ENCODE assay signal across 22 cellular contexts in the genomic region with DNA sequence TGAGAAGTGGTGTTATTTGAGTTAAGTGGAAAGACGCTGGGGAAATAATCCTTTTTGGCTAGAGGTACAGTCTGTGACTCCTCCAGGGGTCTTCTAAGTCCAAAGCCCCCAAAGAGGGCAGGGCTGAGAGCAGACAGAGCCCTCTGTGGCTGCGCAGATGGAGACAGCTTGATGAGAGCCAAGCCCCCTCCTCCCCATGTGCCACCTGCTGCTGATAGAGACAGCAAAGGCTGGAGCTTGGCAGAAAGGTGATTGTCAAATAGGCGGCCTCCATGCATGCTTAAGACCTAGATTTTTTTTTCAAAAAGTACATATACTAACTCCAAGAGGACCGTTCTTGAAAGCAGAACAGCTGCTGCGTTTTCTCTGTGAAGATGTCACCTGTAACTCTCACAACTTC.
DNase-seq lines count a peak whose midpoint lies in the region; ATAC-seq and TF ChIP-seq lines count a peak whose summit lies in the region.
"Had no signal": no experiment of that assay in that cellular context is flagged by ENCODE, and none has a peak within 500 bp of the region (broad histone marks: within the 10 kb centered on the region; RNA-seq: fewer than 3 reads in every experiment).

No MANE protein-coding gene starts in this region.

- TF ChIP-seq CTCF in MCF 10A (IDR thresholded peaks at IDR 0.05; ENCODE audit: unreplicated experiment) (no peak), A673 (conservative IDR thresholded peaks at IDR 0.05; ENCODE audit: low read depth, low read length) (no peak)

- H3K27me3 Mint-ChIP-seq in MCF 10A (ENCODE audit: insufficient read depth, unreplicated experiment), result peaks cover 13% of the 10 kb centered on the region
- no peaks in the 10 kb centered on the region for H3K27me3 Mint-ChIP-seq in activated T-cell treated with anti-CD3 and anti-CD28 coated beads, Interleukin-2, amount 50 U/mL, for 4 hours (ENCODE audit: low read depth)
- peaks cover 5% of the 10 kb centered on the region for H3K27me3 Mint-ChIP-seq in activated T-helper 1 cell treated with anti-CD3 and anti-CD28 coated beads, Interleukin-12 subunit alpha, Interleukin-12 subunit beta, Interleukin-2, Interleukin-4 antibody, amounts not matched to agents 30 ng/mL and 10 ng/mL and 1 ng/mL, durations not matched to agents 14 hours and 24 hours and 36 hours (ENCODE audit: insufficient read depth)

- no peak overlapping the region for H3K4me3 Mint-ChIP-seq in MCF 10A (ENCODE audit: unreplicated experiment)
- H3K4me3 Mint-ChIP-seq in activated T-cell treated with anti-CD3 and anti-CD28 coated beads, Interleukin-2, amount 50 U/mL, for 4 hours, result no peak overlapping the region
- H3K4me3 Mint-ChIP-seq in activated T-helper 1 cell treated with anti-CD3 and anti-CD28 coated beads, Interleukin-12 subunit alpha, Interleukin-12 subunit beta, Interleukin-2, Interleukin-4 antibody, amounts not matched to agents 30 ng/mL and 10 ng/mL and 1 ng/mL, durations not matched to agents 14 hours and 24 hours and 36 hours, result no peak overlapping the region
- H3K4me3 Mint-ChIP-seq: B cell; CD4-positive, CD25-positive, alpha-beta regulatory T cell had no signal

- DNase-seq in NCI-H82 (lab: John Stamatoyannopoulos, UW), result peak; percentile 91
- no peak for DNase-seq in NCI-H82 treated with DMSO at 0.1 percent for 48 hours (lab: John Stamatoyannopoulos, UW; ENCODE audit: unreplicated experiment)
- DNase-seq in NCI-H345 (lab: John Stamatoyannopoulos, UW), result peak; percentile 12
- peak; percentile 44 for DNase-seq in cerebellum (ENCODE audit: low spot score)
- no peak for DNase-seq in MCF 10A (ENCODE audit: unreplicated experiment)
- DNase-seq in activated T-cell treated with anti-CD3 and anti-CD28 coated beads, Interleukin-2, amount 50 U/mL, for 4 hours, result no peak
- no peak for DNase-seq in A673 (ENCODE audit: low spot score)
- DNase-seq in activated T-helper 1 cell treated with anti-CD3 and anti-CD28 coated beads, Interleukin-12 subunit alpha, Interleukin-12 subunit beta, Interleukin-2, Interleukin-4 antibody, amounts not matched to agents 30 ng/mL and 10 ng/mL and 1 ng/mL, durations not matched to agents 14 hours and 24 hours and 36 hours (ENCODE audit: low spot score), result no peak
- DNase-seq: 8988T; Caco-2; CD4-positive, CD25-positive, alpha-beta regulatory T cell; NCI-H1436 treated with DMSO at 0.1 percent for 48 hours; NCI-H2081; NCI-H226; PC-3; RPMI8226; SHP77 treated with DMSO at 0.1 percent for 48 hours; SK-N-SH had no signal

- no peak for ATAC-seq in activated T-cell treated with anti-CD3 and anti-CD28 coated beads, Interleukin-2, amount 50 U/mL, for 4 hours
- ATAC-seq: GM12878, PC-3 had no signal

- peaks cover 13% of the 10 kb centered on the region for H3K4me1 Mint-ChIP-seq in MCF 10A (ENCODE audit: insufficient read depth, unreplicated experiment)
- no peaks in the 10 kb centered on the region for H3K4me1 Mint-ChIP-seq in activated T-cell treated with anti-CD3 and anti-CD28 coated beads, Interleukin-2, amount 50 U/mL, for 4 hours (ENCODE audit: low read depth)
- H3K4me1 Mint-ChIP-seq in activated T-helper 1 cell treated with anti-CD3 and anti-CD28 coated beads, Interleukin-12 subunit alpha, Interleukin-12 subunit beta, Interleukin-2, Interleukin-4 antibody, amounts not matched to agents 30 ng/mL and 10 ng/mL and 1 ng/mL, durations not matched to agents 14 hours and 24 hours and 36 hours (ENCODE audit: low read depth), result peaks cover 12% of the 10 kb centered on the region
- H3K4me1 Mint-ChIP-seq: B cell; CD4-positive, CD25-positive, alpha-beta regulatory T cell had no signal

- no peaks in the 10 kb centered on the region for H3K4me1 ChIP-seq in A673 (ENCODE audit: insufficient read depth, low read length, poor library complexity, severe bottlenecking)

- POLR2A ChIA-PET in MCF 10A (lab: Yijun Ruan, JAX), result no interaction called here
- POLR2A ChIA-PET in A673 (lab: Charles Lee; ENCODE audit: low non-redundant PET), result no interaction called here

- intact Hi-C loops in MCF 10A (cut with micrococcal nuclease) (no loop called here), A673 (cut with micrococcal nuclease; ENCODE audit: unreplicated experiment) (no loop called here)
- intact Hi-C loops in activated T-helper 1 cell treated with anti-CD3 and anti-CD28 coated beads, Interleukin-12 subunit alpha, Interleukin-12 subunit beta, Interleukin-2, Interleukin-4 antibody, amounts not matched to agents 30 ng/mL and 10 ng/mL and 1 ng/mL, durations not matched to agents 14 hours and 24 hours and 36 hours (cut with micrococcal nuclease), result no loop called here

- H3K36me3 Mint-ChIP-seq in MCF 10A (ENCODE audit: insufficient read depth, unreplicated experiment), result no peaks in the 10 kb centered on the region
- no peaks in the 10 kb centered on the region for H3K36me3 Mint-ChIP-seq in activated T-cell treated with anti-CD3 and anti-CD28 coated beads, Interleukin-2, amount 50 U/mL, for 4 hours (ENCODE audit: insufficient read depth)
- H3K36me3 Mint-ChIP-seq in activated T-helper 1 cell treated with anti-CD3 and anti-CD28 coated beads, Interleukin-12 subunit alpha, Interleukin-12 subunit beta, Interleukin-2, Interleukin-4 antibody, amounts not matched to agents 30 ng/mL and 10 ng/mL and 1 ng/mL, durations not matched to agents 14 hours and 24 hours and 36 hours (ENCODE audit: low read depth), result no peaks in the 10 kb centered on the region
- H3K36me3 Mint-ChIP-seq: CD4-positive, CD25-positive, alpha-beta regulatory T cell had no signal

- H3K9me3 Mint-ChIP-seq in MCF 10A (ENCODE audit: unreplicated experiment), result no peaks in the 10 kb centered on the region
- H3K9me3 Mint-ChIP-seq in activated T-cell treated with anti-CD3 and anti-CD28 coated beads, Interleukin-2, amount 50 U/mL, for 4 hours, result no peaks in the 10 kb centered on the region
- no peaks in the 10 kb centered on the region for H3K9me3 Mint-ChIP-seq in activated T-helper 1 cell treated with anti-CD3 and anti-CD28 coated beads, Interleukin-12 subunit alpha, Interleukin-12 subunit beta, Interleukin-2, Interleukin-4 antibody, amounts not matched to agents 30 ng/mL and 10 ng/mL and 1 ng/mL, durations not matched to agents 14 hours and 24 hours and 36 hours

- no peaks in the 10 kb centered on the region for H3K9me3 ChIP-seq in A673 (ENCODE audit: low read depth, low read length, poor library complexity, severe bottlenecking)
- H3K9me3 ChIP-seq: Caco-2, SK-N-SH had no signal

- no TSS peak for BruUV-seq in MCF 10A (replicated peaks; lab: Mats Ljungman, UMichigan)
- BruUV-seq in A673 (replicated peaks; lab: Mats Ljungman, UMichigan), result no TSS peak

- CTCF ChIA-PET in MCF 10A (lab: Yijun Ruan, JAX) (interaction anchor here (1.1 kb wide), 1 partner anchor 144 kb away, joined by 4 read pairs; no protein-coding TSS in a partner anchor), A673 (lab: Charles Lee) (no interaction called here)

- no peak overlapping the region for H3K4me3 ChIP-seq in A673 (ENCODE audit: low read depth, low read length, poor library complexity, severe bottlenecking)
- H3K4me3 ChIP-seq: GM12878 had no signal

- no peaks in the 10 kb centered on the region for H3K36me3 ChIP-seq in A673 (ENCODE audit: insufficient read depth, low read length, poor library complexity, severe bottlenecking)

- no peak overlapping the region for H3K27ac Mint-ChIP-seq in MCF 10A (ENCODE audit: low read depth, unreplicated experiment)
- H3K27ac Mint-ChIP-seq in activated T-helper 1 cell treated with anti-CD3 and anti-CD28 coated beads, Interleukin-12 subunit alpha, Interleukin-12 subunit beta, Interleukin-2, Interleukin-4 antibody, amounts not matched to agents 30 ng/mL and 10 ng/mL and 1 ng/mL, durations not matched to agents 14 hours and 24 hours and 36 hours, result no peak overlapping the region
- H3K27ac Mint-ChIP-seq: B cell; CD4-positive, CD25-positive, alpha-beta regulatory T cell had no signal

- H3K27ac ChIP-seq in A673 (ENCODE audit: low read depth, low read length, poor library complexity, severe bottlenecking), result no peak overlapping the region
- H3K27ac ChIP-seq: HL-60, KMS-11 had no signal

- H3K27me3 ChIP-seq in A673 (replicated peaks; ENCODE audit: insufficient read depth, low read depth, low read length, poor library complexity), result peaks cover 5% of the 10 kb centered on the region

Comparison
In these comparisons a context has a peak if more than half of its experiments do, and no peak if none do; other contexts are left out.
1. DNase-seq: peak in NCI-H82 (single experiment), NCI-H345 (single experiment) and cerebellum (single experiment); none in NCI-H82 treated with DMSO at 0.1 percent for 48 hours (single experiment), MCF 10A (single experiment), activated T-cell treated with anti-CD3 and anti-CD28 coated beads, Interleukin-2, amount 50 U/mL, for 4 hours (single experiment), A673 (single experiment) and activated T-helper 1 cell treated with anti-CD3 and anti-CD28 coated beads, Interleukin-12 subunit alpha, Interleukin-12 subunit beta, Interleukin-2, Interleukin-4 antibody, amounts not matched to agents 30 ng/mL and 10 ng/mL and 1 ng/mL, durations not matched to agents 14 hours and 24 hours and 36 hours (single experiment).